26 cellular contexts compared by ENCODE assay signal in genomic region chr2:45746888-45747287, GRCh38.
DNase-seq lines count a peak whose midpoint lies in the region; ATAC-seq and TF ChIP-seq lines count a peak whose summit lies in the region.
"Had no signal": no experiment of that assay in that cellular context is flagged by ENCODE, and none has a peak within 500 bp of the region (broad histone marks: within the 10 kb centered on the region; RNA-seq: fewer than 3 reads in every experiment).

No MANE protein-coding gene starts in this region.

- in situ Hi-C loops in GM23248 (cut with MboI) = no loop called here

- no peak for ATAC-seq in HG02870 (IDR thresholded peaks at IDR 0.05; ENCODE audit: unreplicated experiment)
- ATAC-seq: CD8-positive, alpha-beta T cell; GM23338; K562; PC-3; Right ventricle myocardium inferior; SK-N-SH treated with all-trans-retinoic acid at 6 μM for 48 hours had no signal

- WGBS in GM23248 (ENCODE audit: low coverage in 1 of 2, low lambda C conversion rate in 2 of 2, missing lambda C conversion rate in 2 of 2), 2 experiments = 34 to 35% methylated on average over 4 of the region's 4 CpGs
- 91% methylated on average over 4 of the region's 4 CpGs for WGBS in suprapubic skin

- TF ChIP-seq CTCF in AG10803 (conservative IDR thresholded peaks at IDR 0.05; ENCODE audit: low read length) (no peak), suprapubic skin (IDR thresholded peaks at IDR 0.05) (no peak)

- no peaks in the 10 kb centered on the region for H3K9me2 ChIP-seq in GM23248 (ENCODE audit: insufficient read depth)

- peak overlapping the region; percentile 61 for H3K9ac ChIP-seq in GM23248

- H3K27me3 ChIP-seq in GM23248 (replicated peaks; ENCODE audit: insufficient read depth) (no peaks in the 10 kb centered on the region), suprapubic skin (no peaks in the 10 kb centered on the region)
- H3K27me3 ChIP-seq: MG63, SJCRH30 had no signal

- no peak for TF ChIP-seq EP300 in suprapubic skin (IDR thresholded peaks at IDR 0.05)

- H3F3A ChIP-seq in GM23248 (ENCODE audit: insufficient read depth) = peaks cover 64% of the 10 kb centered on the region

- no peaks in the 10 kb centered on the region for H4K20me1 ChIP-seq in GM23248 (ENCODE audit: insufficient read depth)

- peak overlapping the region; percentile 80 for H3K4me2 ChIP-seq in GM23248 (ENCODE audit: unreplicated experiment)
- H3K4me2 ChIP-seq: GM23338 had no signal

- peak; percentile 83 for DNase-seq in AG10803 (ENCODE audit: low read depth)
- DNase-seq in GM23248 = peak; percentile 75
- DNase-seq in fibroblast of peridontal ligament (ENCODE audit: extremely low read depth) = peak; percentile 14
- no peak for DNase-seq in suprapubic skin (ENCODE audit: low spot score in 2 of 2)
- no peak for DNase-seq in NCI-H1930 (lab: John Stamatoyannopoulos, UW)
- no peak for DNase-seq in epidermal melanocyte (ENCODE audit: insufficient read length, low spot score)
- DNase-seq: Caco-2; CD8-positive, alpha-beta T cell; DMS79; EL; GF-D8; H9; MG63; NCI-H2029 treated with DMSO at 0.1 percent for 48 hours; NCI-H446 treated with DMSO at 0.1 percent for 48 hours; NCI-H526; NCI-H82; NK-92 treated with Interleukin-12 subunit alpha and Interleukin-12 subunit beta, amount 100 ng/mL, for 24 hours; PC-3; SJCRH30 had no signal

- H3K36me3 ChIP-seq in GM23248 (ENCODE audit: low read depth) (no peaks in the 10 kb centered on the region), suprapubic skin (no peaks in the 10 kb centered on the region)
- H3K36me3 ChIP-seq: MG63, SJCRH30 had no signal

- H3K4me1 ChIP-seq in GM23248 (ENCODE audit: insufficient read depth) = peaks cover 55% of the 10 kb centered on the region
- peaks cover 43% of the 10 kb centered on the region for H3K4me1 ChIP-seq in suprapubic skin
- H3K4me1 ChIP-seq: Caco-2, SJCRH30 had no signal

- no peak for TF ChIP-seq POLR2A in suprapubic skin (IDR thresholded peaks at IDR 0.05)

- H3K9me3 ChIP-seq in GM23248 (ENCODE audit: low read depth) = no peaks in the 10 kb centered on the region
- peaks cover 2% of the 10 kb centered on the region for H3K9me3 ChIP-seq in suprapubic skin

- H3K4me3 ChIP-seq in AG10803 (ENCODE audit: low read length) (no peak overlapping the region), GM23248 (no peak overlapping the region), suprapubic skin (no peak overlapping the region)
- H3K4me3 ChIP-seq: GM23338, K562, MG63, SJCRH30 had no signal

- peaks cover 71% of the 10 kb centered on the region for H3K79me2 ChIP-seq in GM23248 (ENCODE audit: insufficient read depth)

- H3K27ac ChIP-seq in GM23248 = peak overlapping the region; percentile 99
- H3K27ac ChIP-seq in suprapubic skin = peak overlapping the region; percentile 60
- H3K27ac ChIP-seq: C4-2B, SJCRH30 had no signal

- 0 out of 2 replicates have a peak overlapping the region, but pooled peaks have one; percentile 47 for H2AFZ ChIP-seq in GM23248
- H2AFZ ChIP-seq: GM23338 had no signal

Comparison
In these comparisons a context has a peak if more than half of its experiments do, and no peak if none do; other contexts are left out.
1. DNase-seq: peak in AG10803 (single experiment), GM23248 (single experiment) and fibroblast of peridontal ligament (single experiment); none in suprapubic skin (0 of 2), NCI-H1930 (0 of 2) and epidermal melanocyte (single experiment).